8 cellular contexts compared by ENCODE assay signal in genomic region chr18:59139291-59139614, GRCh38. TPM values are rescaled to one million over a fixed set of nuclear protein-coding genes. Genes with fewer than 3 reads are reported as not detected.
A peak's percentile ranks its signal among the peaks of the same experiment; 100 is the strongest.
DNase-seq lines count a peak whose midpoint lies in the region; ATAC-seq and TF ChIP-seq lines count a peak whose summit lies in the region.

No MANE protein-coding gene starts in this region.

- H3K4me1 ChIP-seq in adrenal gland (replicated peaks in 1 of 2) (peaks cover 0 to 15% of the 10 kb centered on the region in 2 donors), psoas muscle (peaks cover 14% of the 10 kb centered on the region), uterus (no peaks in the 10 kb centered on the region)

- POLR2A ChIA-PET in GM10248 (lab: Yijun Ruan, JAX), result no interaction called here

- H3K4me3 ChIP-seq in adrenal gland, result peak overlapping the region; percentile 44 to 99 (median 85)
- peak overlapping the region; percentile 92 for H3K4me3 ChIP-seq in psoas muscle
- peak overlapping the region; percentile 90 to 99 for H3K4me3 ChIP-seq in uterus

- DNase-seq in GM10248 (ENCODE audit: extremely low spot score) (peak; percentile 94), NCI-H1417 (lab: John Stamatoyannopoulos, UW) (peak; percentile 91 to 100 (median 100)), SW480 (ENCODE audit: low spot score) (peak; percentile 85), adrenal gland (peak; percentile 88 to 96 (median 93)), left ventricle myocardium superior (peak; percentile 90), psoas muscle (peak; percentile 82 to 92), uterus (peak; percentile 87 to 90)

- peak in 1 of 2 donors; percentile 60 for TF ChIP-seq POLR2A in adrenal gland (IDR thresholded peaks at IDR 0.05)
- TF ChIP-seq POLR2A in uterus (IDR thresholded peaks at IDR 0.05), result no peak

- TF ChIP-seq CTCF in GM10248 (IDR thresholded peaks at IDR 0.05; ENCODE audit: control extremely low read depth, extremely low read depth, low read depth, missing control alignments), result no peak
- TF ChIP-seq CTCF in adrenal gland (IDR thresholded peaks at IDR 0.05), result no peak
- TF ChIP-seq CTCF in psoas muscle (IDR thresholded peaks at IDR 0.05), result no peak
- TF ChIP-seq CTCF in uterus (IDR thresholded peaks at IDR 0.05), result no peak

- H3K36me3 ChIP-seq in adrenal gland (replicated peaks in 1 of 2) (no peaks in the 10 kb centered on the region), psoas muscle (ENCODE audit: insufficient read depth in 1 of 2, low read depth in 1 of 2) (no peaks in the 10 kb centered on the region), uterus (no peaks in the 10 kb centered on the region)

- H3K27ac ChIP-seq in adrenal gland (peak overlapping the region in 4 of 5 donors; percentile 64 to 92 (median 77)), psoas muscle (peak overlapping the region; percentile 92), uterus (peak overlapping the region; percentile 81 to 89)

- WGBS in adrenal gland, 4 donors, result 0 to 1% (median 1%) methylated on average over 13 to 15 of the region's 15 CpGs
- WGBS in psoas muscle, 3 donors, result 0 to 1% (median 0%) methylated on average over 15 of the region's 15 CpGs

- H3K9me3 ChIP-seq in adrenal gland (replicated peaks in 1 of 3) (no peaks in the 10 kb centered on the region), psoas muscle (no peaks in the 10 kb centered on the region), uterus (no peaks in the 10 kb centered on the region)

- CTCF ChIA-PET in GM10248 (lab: Yijun Ruan, JAX), result interaction anchor here (1.1 kb wide), 1 partner anchor 217 kb away, joined by 3 read pairs; no protein-coding TSS in a partner anchor

- ATAC-seq in HG02642 (IDR thresholded peaks at IDR 0.05; ENCODE audit: poor library complexity, unreplicated experiment) (peak; percentile 81), left ventricle myocardium superior (peak; percentile 93), psoas muscle (peak; percentile 91 to 93 (median 92))

- H3K27me3 ChIP-seq in adrenal gland, result peaks cover 5% of the 10 kb centered on the region
- peaks cover 0 to 1% (median 0%) of the 10 kb centered on the region in 3 donors for H3K27me3 ChIP-seq in psoas muscle (ENCODE audit: insufficient read depth in 3 of 3, low read length in 2 of 3)
- no peaks in the 10 kb centered on the region for H3K27me3 ChIP-seq in uterus

- intact Hi-C loops in adrenal gland (cut with DNase I) (no loop called here), left ventricle myocardium superior (cut with micrococcal nuclease) (no loop called here), psoas muscle (cut with DNase I) (no loop called here), uterus (cut with DNase I; ENCODE audit: low total_unique reads) (no loop called here)

RNA-seq across cellular contexts. Expression of gene SEC11C, which starts 0.4 kb away (rescaled TPM):
- total RNA-seq in adrenal gland (100 to 1,000 TPM in 2 of 8 donors, 10 to 100 TPM in 6; 41.7 to 146 (median 58.7) TPM), left ventricle myocardium superior (23.2 TPM), psoas muscle (10 to 100 TPM; 11.3 to 19.5 (median 15.9) TPM), uterus (100 to 1,000 TPM in 1 of 4 donors, 10 to 100 TPM in 1, 1 to 10 TPM in 2; 4.4 to 136 (median 24.7) TPM)
- polyA plus RNA-seq in adrenal gland (100 to 1,000 TPM in 1 of 3 donors, 10 to 100 TPM in 2; 31.5 to 392 (median 31.9) TPM), psoas muscle (10 to 100 TPM; 13.4 to 27.7 (median 23.4) TPM)

Comparison
In these comparisons a context has a peak if more than half of its experiments do, and no peak if none do; other contexts are left out.
1. Peak in every context shown above with its lines: DNase-seq, ATAC-seq, H3K4me3 ChIP-seq and H3K27ac ChIP-seq.